In the genomic region with DNA sequence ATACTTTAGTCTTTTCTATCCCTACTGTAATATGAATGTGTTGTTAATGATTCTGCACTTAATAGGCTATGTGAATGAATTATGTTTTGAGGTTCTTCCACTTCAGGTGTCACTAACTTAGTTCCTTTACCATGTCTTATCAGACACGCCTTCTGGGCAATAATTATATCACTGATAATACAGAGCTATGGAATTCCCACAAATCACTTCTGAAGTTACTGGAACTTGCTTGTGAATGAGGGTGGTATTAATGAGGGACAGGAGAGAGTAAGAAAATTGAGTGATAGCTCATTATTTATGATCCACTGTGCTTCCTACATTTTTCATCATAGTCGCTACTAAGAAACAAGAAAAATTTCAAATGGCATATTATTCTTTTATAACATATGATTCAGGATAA, we compare ENCODE assay signal across 19 cellular contexts.
DNase-seq lines count a peak whose midpoint lies in the region; ATAC-seq, FAIRE-seq and TF ChIP-seq lines count a peak whose summit lies in the region.
"Had no signal": no experiment of that assay in that cellular context is flagged by ENCODE, and none has a peak within 500 bp of the region (broad histone marks: within the 10 kb centered on the region; RNA-seq: fewer than 3 reads in every experiment).

No MANE protein-coding gene starts in this region.

- H3K4me2 ChIP-seq in IMR-90 (ENCODE audit: low read depth, low read length) (no peak overlapping the region), K562 (ENCODE audit: insufficient read depth, low read length) (no peak overlapping the region), osteoblast (ENCODE audit: insufficient read depth, low read length) (no peak overlapping the region), PC-9 (no peak overlapping the region)
- H3K4me2 ChIP-seq: GM23338 had no signal

- H2AFZ ChIP-seq in IMR-90 (replicated peaks; ENCODE audit: low read length, poor library complexity) (no peak overlapping the region), K562 (ENCODE audit: low read depth, low read length) (no peak overlapping the region), osteoblast (ENCODE audit: low read length) (no peak overlapping the region), PC-9 (no peak overlapping the region)
- H2AFZ ChIP-seq: GM23338 had no signal

- no peaks in the 10 kb centered on the region for H3K27me3 Mint-ChIP-seq in CD8-positive, alpha-beta T cell (ENCODE audit: low read depth)
- H3K27me3 Mint-ChIP-seq: CD4-positive, CD25-positive, alpha-beta regulatory T cell had no signal

- no peak overlapping the region for H3K27ac Mint-ChIP-seq in CD8-positive, alpha-beta T cell
- H3K27ac Mint-ChIP-seq: CD4-positive, CD25-positive, alpha-beta regulatory T cell; GM23338 had no signal

- CTCF ChIA-PET in IMR-90 (lab: Yijun Ruan, JAX) (no interaction called here), K562 (lab: Yijun Ruan, JAX; ENCODE audit: low intra/inter-chr PET ratio) (no interaction called here), PC-9 (lab: Charles Lee) (no interaction called here)
- CTCF ChIA-PET in CD8-positive, alpha-beta T cell (lab: Charles Lee), result no interaction called here

- no peak for FAIRE-seq in K562 (lab: Jason Lieb, UNC)
- FAIRE-seq in small intestine (lab: Jason Lieb, UNC), result no peak
- FAIRE-seq: D721Med, G401.6, GM12892, GM18507, H54, HepG2 had no signal

- H2AK9ac ChIP-seq in IMR-90 (replicated peaks; ENCODE audit: low read depth, low read length, poor library complexity), result no peak overlapping the region

- H3K56ac ChIP-seq in IMR-90 (ENCODE audit: extremely low read depth, insufficient read depth, low read length), result no peak overlapping the region

- peaks cover 13% of the 10 kb centered on the region for H3K36me3 Mint-ChIP-seq in CD8-positive, alpha-beta T cell

- dilution Hi-C loops in IMR-90 (cut with HindIII; ENCODE audit: low sequenced_read_pairs, unreplicated experiment), result no loop called here

- no peak overlapping the region for H4K8ac ChIP-seq in IMR-90 (ENCODE audit: low read depth in 2 of 2, low read length in 2 of 2)

- no peak overlapping the region for H3K4ac ChIP-seq in IMR-90 (ENCODE audit: low read depth, low read length)

- H2BK20ac ChIP-seq in IMR-90 (ENCODE audit: low read depth, low read length), result no peak overlapping the region

- ATAC-seq in IMR-90 (ENCODE audit: low read depth), result no peak
- ATAC-seq in K562, result no peak
- no peak for ATAC-seq in CD8-positive, alpha-beta T cell
- no peak for ATAC-seq in HG03520 (IDR thresholded peaks at IDR 0.05; ENCODE audit: unreplicated experiment)
- ATAC-seq: GM23338, HepG2 had no signal

- no peak overlapping the region; the same call in 1 of the 2 replicates for H3K23ac ChIP-seq in IMR-90 (ENCODE audit: low read depth, low read length)

- no peaks in the 10 kb centered on the region for H3K9me2 ChIP-seq in PC-9 (ENCODE audit: insufficient read depth)

- no peak for TF ChIP-seq POLR2A in IMR-90 (IDR thresholded peaks at IDR 0.05; ENCODE audit: low read depth, low read length)
- no peak for TF ChIP-seq POLR2A in K562 (conservative IDR thresholded peaks at IDR 0.05)

- no CpG with 5 or more reads among the region's 2 CpGs for WGBS in IMR-90 (ENCODE audit: extremely low coverage in 2 of 2, insufficient read length in 1 of 2), 2 experiments
- WGBS in K562 (ENCODE audit: insufficient coverage, low coverage, missing lambda C conversion rate), result 34% methylated on average over 2 of the region's 2 CpGs
- WGBS in small intestine, 3 donors, result 53 to 72% (median 66%) methylated on average over 2 of the region's 2 CpGs

- no peak overlapping the region for H2BK15ac ChIP-seq in IMR-90 (ENCODE audit: low read depth, low read length)

- H3K14ac ChIP-seq in IMR-90 (replicated peaks; ENCODE audit: low read depth, low read length), result no peak overlapping the region

- TF ChIP-seq EP300 in K562 (IDR thresholded peaks at IDR 0.05; ENCODE audit: low read length), result no peak

- H3K4me3 ChIP-seq in IMR-90 (ENCODE audit: insufficient read depth, low read depth, low read length), result no peak overlapping the region
- no peak overlapping the region for H3K4me3 ChIP-seq in K562
- no peak overlapping the region for H3K4me3 ChIP-seq in osteoblast (ENCODE audit: insufficient read depth, low read length)
- H3K4me3 ChIP-seq in small intestine (ENCODE audit: low read depth in 1 of 2, low read length in 2 of 2), result no peak overlapping the region
- no peak overlapping the region for H3K4me3 ChIP-seq in PC-9
- H3K4me3 ChIP-seq in CD8-positive, alpha-beta T cell (ENCODE audit: low read depth, low read length), result no peak overlapping the region
- H3K4me3 ChIP-seq: GM23338 had no signal

- intact Hi-C loops in IMR-90 (cut with micrococcal nuclease) (no loop called here), K562 (cut with micrococcal nuclease) (no loop called here), PC-9 (cut with micrococcal nuclease; ENCODE audit: unreplicated experiment) (no loop called here)
- intact Hi-C loops in CD8-positive, alpha-beta T cell (cut with DNase I, micrococcal nuclease), result no loop called here

- no peak overlapping the region for H3K27ac ChIP-seq in IMR-90 (ENCODE audit: insufficient read depth, low read length)
- no peak overlapping the region for H3K27ac ChIP-seq in K562 (ENCODE audit: extremely low read depth, low read depth, low read length)
- peak overlapping the region; percentile 20 for H3K27ac ChIP-seq in osteoblast (ENCODE audit: low read depth, low read length)
- H3K27ac ChIP-seq in small intestine (ENCODE audit: low read depth in 1 of 2, low read length in 1 of 2), result no peak overlapping the region
- no peak overlapping the region for H3K27ac ChIP-seq in PC-9
- no peak overlapping the region for H3K27ac ChIP-seq in CD8-positive, alpha-beta T cell (ENCODE audit: low read depth, low read length)

- H2AK5ac ChIP-seq in IMR-90 (ENCODE audit: low read depth, low read length), result no peak overlapping the region

- H2BK120ac ChIP-seq in IMR-90 (ENCODE audit: low read depth, low read length), result no peak overlapping the region

- no peaks in the 10 kb centered on the region for H4K20me1 ChIP-seq in IMR-90 (ENCODE audit: insufficient read depth, low read length)
- no peaks in the 10 kb centered on the region; the same call in 1 of the 2 replicates for H4K20me1 ChIP-seq in K562 (replicated peaks; ENCODE audit: control insufficient read depth, insufficient read depth, low read length)
- H4K20me1 ChIP-seq in osteoblast (ENCODE audit: insufficient read depth, low read length), result no peaks in the 10 kb centered on the region
- H4K20me1 ChIP-seq in PC-9 (ENCODE audit: insufficient read depth), result no peaks in the 10 kb centered on the region

- POLR2A ChIA-PET in IMR-90 (lab: Charles Lee; ENCODE audit: unreplicated experiment), result no interaction called here
- POLR2A ChIA-PET in K562 (lab: Yijun Ruan, JAX), result no interaction called here
- POLR2A ChIA-PET in PC-9 (lab: Charles Lee; ENCODE audit: unreplicated experiment), result no interaction called here
- POLR2A ChIA-PET in CD8-positive, alpha-beta T cell (lab: Charles Lee), result no interaction called here

- no peak for DNase-seq in IMR-90
- DNase-seq in K562 (ENCODE audit: extremely low read depth in 1 of 4, low spot score in 3 of 4), result peak in 1 of 4 experiments; percentile 14
- DNase-seq in osteoblast (ENCODE audit: insufficient read length, low spot score, missing footprints), result no peak
- DNase-seq in small intestine, result peak; percentile 30
- DNase-seq in PC-9, result no peak
- DNase-seq in CD8-positive, alpha-beta T cell, result no peak
- DNase-seq: ACHN; BE2C; C1 segment of cervical spinal cord; Caco-2; CD4-positive, CD25-positive, alpha-beta regulatory T cell had no signal

- H3K4me1 ChIP-seq in IMR-90 (ENCODE audit: control insufficient read depth, insufficient read depth, low read length) (peaks cover 5% of the 10 kb centered on the region), K562 (replicated peaks in 1 of 2; ENCODE audit: control insufficient read depth in 2 of 2, insufficient read depth in 2 of 2, low read length in 2 of 2) (no peaks in the 10 kb centered on the region; a peak in 2 of 5 replicates), osteoblast (ENCODE audit: insufficient read depth, low read length) (peaks cover 36% of the 10 kb centered on the region), small intestine (ENCODE audit: control insufficient read depth in 2 of 2, insufficient read depth in 1 of 2, low read depth in 1 of 2, low read length in 1 of 2) (no peaks in the 10 kb centered on the region), PC-9 (replicated peaks; ENCODE audit: insufficient read depth) (no peaks in the 10 kb centered on the region)
- H3K4me1 ChIP-seq in CD8-positive, alpha-beta T cell (ENCODE audit: insufficient read depth, low read length), result no peaks in the 10 kb centered on the region
- H3K4me1 ChIP-seq: Caco-2 had no signal

- TF ChIP-seq CTCF in IMR-90 (conservative IDR thresholded peaks at IDR 0.05; ENCODE audit: low read depth, low read length) (no peak), K562 (IDR thresholded peaks at IDR 0.05 in 2 of 3, conservative IDR thresholded peaks at IDR 0.05 in 1 of 3; ENCODE audit: insufficient read depth in 2 of 3, low read depth in 1 of 3, low read length in 3 of 3) (no peak), osteoblast (IDR thresholded peaks at IDR 0.05; ENCODE audit: extremely low read depth, low read depth, low read length) (no peak), PC-9 (conservative IDR thresholded peaks at IDR 0.05) (no peak)
- no peak for TF ChIP-seq CTCF in CD8-positive, alpha-beta T cell (IDR thresholded peaks at IDR 0.05)

- H3K9me3 ChIP-seq in IMR-90 (ENCODE audit: control insufficient read depth, insufficient read depth, low read length), result no peaks in the 10 kb centered on the region
- no peaks in the 10 kb centered on the region for H3K9me3 ChIP-seq in K562 (replicated peaks; ENCODE audit: control insufficient read depth, insufficient read depth, low read depth, low read length)
- no peaks in the 10 kb centered on the region for H3K9me3 ChIP-seq in osteoblast (ENCODE audit: low read depth, low read length)
- H3K9me3 ChIP-seq in small intestine (ENCODE audit: control insufficient read depth, low read depth), result no peaks in the 10 kb centered on the region
- no peaks in the 10 kb centered on the region for H3K9me3 ChIP-seq in PC-9 (ENCODE audit: insufficient read depth, low read depth)
- no peaks in the 10 kb centered on the region for H3K9me3 ChIP-seq in CD8-positive, alpha-beta T cell (ENCODE audit: low read length)
- H3K9me3 ChIP-seq: BE2C, Caco-2 had no signal

- peaks cover 10 to 22% of the 10 kb centered on the region in 2 experiments; a peak in 3 of 4 replicates for H3K79me1 ChIP-seq in IMR-90 (ENCODE audit: low read depth in 1 of 2, low read length in 2 of 2)

- H3K9me3 Mint-ChIP-seq in CD8-positive, alpha-beta T cell, result no peaks in the 10 kb centered on the region
- H3K9me3 Mint-ChIP-seq: GM23338 had no signal

- H3K18ac ChIP-seq in IMR-90 (ENCODE audit: low read depth, low read length), result no peak overlapping the region; the same call in 1 of the 2 replicates

- TF ChIP-seq RAD21 in IMR-90 (IDR thresholded peaks at IDR 0.05; ENCODE audit: low read length), result no peak
- no peak for TF ChIP-seq RAD21 in K562 (CRISPR knock-in tag; conservative IDR thresholded peaks at IDR 0.05 in 1 of 2, IDR thresholded peaks at IDR 0.05 in 1 of 2)

- H3K4me1 Mint-ChIP-seq in CD8-positive, alpha-beta T cell (ENCODE audit: low read depth), result peaks cover 5% of the 10 kb centered on the region

- in situ Hi-C loops in IMR-90 (cut with MboI; ENCODE audit: low sequenced_read_pairs), result loop anchor here (25.0 kb wide), 1 partner anchor 769 kb away; no protein-coding TSS in a partner anchor
- in situ Hi-C loops in K562 (cut with MboI), result no loop called here

- H3K9ac ChIP-seq in IMR-90 (ENCODE audit: low read depth, low read length) (no peak overlapping the region), K562 (ENCODE audit: insufficient read depth in 1 of 2, low read depth in 2 of 2, low read length in 2 of 2) (no peak overlapping the region)

- no peaks in the 10 kb centered on the region for H3K79me2 ChIP-seq in K562 (ENCODE audit: control insufficient read depth, insufficient read depth, low read length)
- peaks cover 43% of the 10 kb centered on the region for H3K79me2 ChIP-seq in osteoblast (ENCODE audit: insufficient read depth, low read length)
- no peaks in the 10 kb centered on the region for H3K79me2 ChIP-seq in PC-9 (ENCODE audit: low read depth)

- no TSS peak for BruUV-seq in IMR-90 (replicated peaks; lab: Mats Ljungman, UMichigan)
- no TSS peak for BruUV-seq in K562 (replicated peaks; lab: Mats Ljungman, UMichigan)
- BruUV-seq in PC-9 (replicated peaks; lab: Mats Ljungman, UMichigan), result no TSS peak

- H3K27me3 ChIP-seq in IMR-90 (ENCODE audit: control insufficient read depth, insufficient read depth, low read length) (no peaks in the 10 kb centered on the region), K562 (ENCODE audit: control insufficient read depth in 2 of 2, insufficient read depth in 2 of 2, low read length in 2 of 2) (no peaks in the 10 kb centered on the region), osteoblast (ENCODE audit: insufficient read depth, low read length) (no peaks in the 10 kb centered on the region), small intestine (ENCODE audit: control insufficient read depth in 2 of 2, insufficient read depth in 2 of 2, low read length in 2 of 2) (no peaks in the 10 kb centered on the region), PC-9 (ENCODE audit: insufficient read depth, low read depth) (no peaks in the 10 kb centered on the region)
- H3K27me3 ChIP-seq in CD8-positive, alpha-beta T cell (ENCODE audit: insufficient read depth, low read length), result no peaks in the 10 kb centered on the region
- H3K27me3 ChIP-seq: BE2C had no signal

- no peak overlapping the region for H4K91ac ChIP-seq in IMR-90 (ENCODE audit: insufficient read depth, low read depth, low read length)

- no peak overlapping the region for H3K4me3 Mint-ChIP-seq in CD8-positive, alpha-beta T cell
- H3K4me3 Mint-ChIP-seq: CD4-positive, CD25-positive, alpha-beta regulatory T cell; GM23338 had no signal

- H3K9me1 ChIP-seq in IMR-90 (ENCODE audit: insufficient read depth, low read length) (no peaks in the 10 kb centered on the region), K562 (ENCODE audit: control insufficient read depth, insufficient read depth, low read length) (no peaks in the 10 kb centered on the region)

- no peaks in the 10 kb centered on the region for H3F3A ChIP-seq in PC-9 (ENCODE audit: insufficient read depth, low read depth)

- H2BK5ac ChIP-seq in IMR-90 (ENCODE audit: low read depth, low read length, poor library complexity, severe bottlenecking), result peak overlapping the region; percentile 33

- H4K5ac ChIP-seq in IMR-90 (ENCODE audit: low read depth, low read length), result no peak overlapping the region

- peaks cover 2% of the 10 kb centered on the region; the same call in 1 of the 2 replicates for H3K36me3 ChIP-seq in IMR-90 (ENCODE audit: control insufficient read depth, insufficient read depth, low read length)
- peaks cover 23% of the 10 kb centered on the region; the same call in 2 of the 3 replicates for H3K36me3 ChIP-seq in K562 (ENCODE audit: control insufficient read depth, insufficient read depth, low read length)
- H3K36me3 ChIP-seq in osteoblast (ENCODE audit: insufficient read depth, low read length), result peaks cover 28% of the 10 kb centered on the region
- peaks cover 0 to 8% of the 10 kb centered on the region in 2 donors for H3K36me3 ChIP-seq in small intestine (ENCODE audit: control insufficient read depth in 2 of 2, insufficient read depth in 2 of 2, low read length in 2 of 2)
- 0 out of 2 replicates have a peak, but pooled peaks cover 5% of the 10 kb centered on the region for H3K36me3 ChIP-seq in PC-9 (ENCODE audit: low read depth)
- H3K36me3 ChIP-seq in CD8-positive, alpha-beta T cell (ENCODE audit: insufficient read depth, low read length), result peaks cover 3% of the 10 kb centered on the region
